In genomic region chr6:162154930-162155329, GRCh38 we compare ENCODE assay signal across 1 cellular context.
TF ChIP-seq lines count a peak whose summit lies in the region.

No MANE protein-coding gene starts in this region.

TF ChIP-seq in HepG2, 621 proteins besides CTCF, POLR2A, EP300 and RAD21:
- TF ChIP-seq, protein P1, sequence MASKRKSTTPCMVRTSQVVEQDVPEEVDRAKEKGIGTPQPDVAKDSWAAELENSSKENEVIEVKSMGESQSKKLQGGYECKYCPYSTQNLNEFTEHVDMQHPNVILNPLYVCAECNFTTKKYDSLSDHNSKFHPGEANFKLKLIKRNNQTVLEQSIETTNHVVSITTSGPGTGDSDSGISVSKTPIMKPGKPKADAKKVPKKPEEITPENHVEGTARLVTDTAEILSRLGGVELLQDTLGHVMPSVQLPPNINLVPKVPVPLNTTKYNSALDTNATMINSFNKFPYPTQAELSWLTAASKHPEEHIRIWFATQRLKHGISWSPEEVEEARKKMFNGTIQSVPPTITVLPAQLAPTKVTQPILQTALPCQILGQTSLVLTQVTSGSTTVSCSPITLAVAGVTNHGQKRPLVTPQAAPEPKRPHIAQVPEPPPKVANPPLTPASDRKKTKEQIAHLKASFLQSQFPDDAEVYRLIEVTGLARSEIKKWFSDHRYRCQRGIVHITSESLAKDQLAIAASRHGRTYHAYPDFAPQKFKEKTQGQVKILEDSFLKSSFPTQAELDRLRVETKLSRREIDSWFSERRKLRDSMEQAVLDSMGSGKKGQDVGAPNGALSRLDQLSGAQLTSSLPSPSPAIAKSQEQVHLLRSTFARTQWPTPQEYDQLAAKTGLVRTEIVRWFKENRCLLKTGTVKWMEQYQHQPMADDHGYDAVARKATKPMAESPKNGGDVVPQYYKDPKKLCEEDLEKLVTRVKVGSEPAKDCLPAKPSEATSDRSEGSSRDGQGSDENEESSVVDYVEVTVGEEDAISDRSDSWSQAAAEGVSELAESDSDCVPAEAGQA (IDR thresholded peaks at IDR 0.05; ENCODE audit: low read depth) = no peak
- TF ChIP-seq, protein P1 (CRISPR knock-in tag; IDR thresholded peaks at IDR 0.05; ENCODE audit: borderline replicate concordance) = no peak
- TF ChIP-seq MAFK (conservative IDR thresholded peaks at IDR 0.05 in 1 of 2, IDR thresholded peaks at IDR 0.05 in 1 of 2; ENCODE audit: low read length in 2 of 2) (peak; percentile 51 to 69), ZBTB10 (CRISPR knock-in tag; IDR thresholded peaks at IDR 0.05; ENCODE audit: borderline replicate concordance) (no peak), ARID5B (CRISPR knock-in tag; IDR thresholded peaks at IDR 0.05) (no peak), ATF5 (CRISPR knock-in tag; IDR thresholded peaks at IDR 0.05; ENCODE audit: low read depth) (no peak), HMG20A (CRISPR knock-in tag; IDR thresholded peaks at IDR 0.05; ENCODE audit: borderline replicate concordance) (no peak), MAFF (IDR thresholded peaks at IDR 0.05; ENCODE audit: low read depth, low read length) (peak; percentile 56; the same call in 1 of the 2 replicates)
- TF ChIP-seq, protein P2, sequence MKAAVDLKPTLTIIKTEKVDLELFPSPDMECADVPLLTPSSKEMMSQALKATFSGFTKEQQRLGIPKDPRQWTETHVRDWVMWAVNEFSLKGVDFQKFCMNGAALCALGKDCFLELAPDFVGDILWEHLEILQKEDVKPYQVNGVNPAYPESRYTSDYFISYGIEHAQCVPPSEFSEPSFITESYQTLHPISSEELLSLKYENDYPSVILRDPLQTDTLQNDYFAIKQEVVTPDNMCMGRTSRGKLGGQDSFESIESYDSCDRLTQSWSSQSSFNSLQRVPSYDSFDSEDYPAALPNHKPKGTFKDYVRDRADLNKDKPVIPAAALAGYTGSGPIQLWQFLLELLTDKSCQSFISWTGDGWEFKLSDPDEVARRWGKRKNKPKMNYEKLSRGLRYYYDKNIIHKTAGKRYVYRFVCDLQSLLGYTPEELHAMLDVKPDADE (CRISPR knock-in tag; IDR thresholded peaks at IDR 0.05) = no peak
TF ChIP-seq in HepG2: peak in this region for 2.
